In the genomic region with DNA sequence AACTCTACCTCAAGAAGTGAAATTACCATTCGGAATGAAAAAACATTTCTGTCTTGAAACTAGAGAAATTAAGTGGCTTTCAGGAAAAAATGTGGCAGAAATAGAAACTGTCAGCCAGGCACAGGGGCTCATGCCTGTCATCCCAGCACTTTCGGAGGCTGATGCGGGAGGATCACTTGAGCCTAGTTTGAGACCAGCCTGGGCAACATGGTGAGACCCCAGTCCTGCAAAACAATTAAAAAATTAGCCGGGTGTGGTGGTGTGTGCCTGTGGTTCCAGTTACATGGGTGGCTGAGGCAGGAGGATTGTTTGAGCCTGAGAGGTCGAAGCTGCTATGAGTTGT, we compare ENCODE assay signal across 1 cellular context.
TF ChIP-seq lines count a peak whose summit lies in the region.

No MANE protein-coding gene starts in this region.

TF ChIP-seq in HepG2, 621 proteins besides CTCF, POLR2A, EP300 and RAD21 (continued from another document):
- TF ChIP-seq, protein P1, sequence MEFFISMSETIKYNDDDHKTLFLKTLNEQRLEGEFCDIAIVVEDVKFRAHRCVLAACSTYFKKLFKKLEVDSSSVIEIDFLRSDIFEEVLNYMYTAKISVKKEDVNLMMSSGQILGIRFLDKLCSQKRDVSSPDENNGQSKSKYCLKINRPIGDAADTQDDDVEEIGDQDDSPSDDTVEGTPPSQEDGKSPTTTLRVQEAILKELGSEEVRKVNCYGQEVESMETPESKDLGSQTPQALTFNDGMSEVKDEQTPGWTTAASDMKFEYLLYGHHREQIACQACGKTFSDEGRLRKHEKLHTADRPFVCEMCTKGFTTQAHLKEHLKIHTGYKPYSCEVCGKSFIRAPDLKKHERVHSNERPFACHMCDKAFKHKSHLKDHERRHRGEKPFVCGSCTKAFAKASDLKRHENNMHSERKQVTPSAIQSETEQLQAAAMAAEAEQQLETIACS (CRISPR knock-in tag; IDR thresholded peaks at IDR 0.05): no peak
- TF ChIP-seq TARDBP (CRISPR knock-in tag; IDR thresholded peaks at IDR 0.05) (no peak), GPN1 (CRISPR knock-in tag; IDR thresholded peaks at IDR 0.05; ENCODE audit: borderline replicate concordance) (no peak), GLMP (CRISPR knock-in tag; IDR thresholded peaks at IDR 0.05; ENCODE audit: borderline replicate concordance) (no peak), PHF20 (CRISPR knock-in tag; IDR thresholded peaks at IDR 0.05) (no peak), GFI1 (CRISPR knock-in tag; IDR thresholded peaks at IDR 0.05; ENCODE audit: borderline replicate concordance) (no peak), KLF13 (CRISPR knock-in tag; IDR thresholded peaks at IDR 0.05) (no peak), SNAPC4 (CRISPR knock-in tag; IDR thresholded peaks at IDR 0.05) (0 out of 2 replicates have a peak, but pooled peaks have one; percentile 24), CBFB (CRISPR knock-in tag; IDR thresholded peaks at IDR 0.05) (no peak), SMYD3 (CRISPR knock-in tag; IDR thresholded peaks at IDR 0.05) (no peak)
- TF ChIP-seq, protein P2, sequence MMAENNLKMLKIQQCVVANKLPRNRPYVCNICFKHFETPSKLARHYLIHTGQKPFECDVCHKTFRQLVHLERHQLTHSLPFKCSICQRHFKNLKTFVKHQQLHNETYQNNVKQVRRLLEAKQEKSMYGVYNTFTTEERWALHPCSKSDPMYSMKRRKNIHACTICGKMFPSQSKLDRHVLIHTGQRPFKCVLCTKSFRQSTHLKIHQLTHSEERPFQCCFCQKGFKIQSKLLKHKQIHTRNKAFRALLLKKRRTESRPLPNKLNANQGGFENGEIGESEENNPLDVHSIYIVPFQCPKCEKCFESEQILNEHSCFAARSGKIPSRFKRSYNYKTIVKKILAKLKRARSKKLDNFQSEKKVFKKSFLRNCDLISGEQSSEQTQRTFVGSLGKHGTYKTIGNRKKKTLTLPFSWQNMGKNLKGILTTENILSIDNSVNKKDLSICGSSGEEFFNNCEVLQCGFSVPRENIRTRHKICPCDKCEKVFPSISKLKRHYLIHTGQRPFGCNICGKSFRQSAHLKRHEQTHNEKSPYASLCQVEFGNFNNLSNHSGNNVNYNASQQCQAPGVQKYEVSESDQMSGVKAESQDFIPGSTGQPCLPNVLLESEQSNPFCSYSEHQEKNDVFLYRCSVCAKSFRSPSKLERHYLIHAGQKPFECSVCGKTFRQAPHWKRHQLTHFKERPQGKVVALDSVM (CRISPR knock-in tag; IDR thresholded peaks at IDR 0.05): 0 out of 2 replicates have a peak, but pooled peaks have one; percentile 19
